ENCODE assay signal across 25 cellular contexts in the genomic region with DNA sequence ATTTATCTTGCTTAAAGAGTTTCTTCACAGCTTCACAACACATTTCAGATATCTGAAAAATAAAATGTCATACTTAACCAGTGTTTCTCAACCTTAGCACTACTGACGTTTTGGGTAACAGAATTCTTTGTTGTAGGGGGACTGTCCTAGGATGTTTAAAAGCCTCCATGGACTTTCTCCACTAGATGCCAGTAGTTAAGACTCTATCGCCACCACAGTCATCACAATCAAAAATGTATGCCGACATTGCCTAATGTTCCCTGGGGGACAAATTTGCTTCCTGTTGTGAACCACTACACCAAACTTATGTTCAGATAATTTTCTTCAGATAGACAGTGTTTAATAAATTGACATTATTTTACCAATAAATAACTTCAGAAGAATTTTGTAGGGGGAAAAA. TPM values are rescaled to one million over a fixed set of nuclear protein-coding genes. Genes with fewer than 3 reads are reported as not detected.
DNase-seq lines count a peak whose midpoint lies in the region; ATAC-seq and TF ChIP-seq lines count a peak whose summit lies in the region.
"Had no signal": no experiment of that assay in that cellular context is flagged by ENCODE, and none has a peak within 500 bp of the region (broad histone marks: within the 10 kb centered on the region; RNA-seq: fewer than 3 reads in every experiment).

No MANE protein-coding gene starts in this region.

- no peaks in the 10 kb centered on the region for H3K9me3 Mint-ChIP-seq in natural killer cell treated with Interleukin-12 subunit alpha and Interleukin-12 subunit beta and Interleukin-15 and Interleukin-18, amount 100 ng/mL, for 72 hours
- no peaks in the 10 kb centered on the region for H3K9me3 Mint-ChIP-seq in activated T-helper 2 cell treated with anti-CD3 and anti-CD28 coated beads, Interferon-gamma antibody, Interleukin-2, Interleukin-4, amounts not matched to agents 10 μg/mL and 5 μg/mL and 100 μg/mL, durations not matched to agents 14 hours and 24 hours and 36 hours
- H3K9me3 Mint-ChIP-seq: CD14-positive monocyte; central memory CD8-positive, alpha-beta T cell; nephron had no signal

- H3K4me3 ChIP-seq in fibroblast of mammary gland (ENCODE audit: control insufficient read depth, low read depth, low read length) = no peak overlapping the region
- H3K4me3 ChIP-seq: SK-N-MC, skin epidermis had no signal

- H3K27ac Mint-ChIP-seq in natural killer cell treated with Interleukin-12 subunit alpha and Interleukin-12 subunit beta and Interleukin-15 and Interleukin-18, amount 100 ng/mL, for 72 hours = no peak overlapping the region
- no peak overlapping the region for H3K27ac Mint-ChIP-seq in activated T-helper 2 cell treated with anti-CD3 and anti-CD28 coated beads, Interferon-gamma antibody, Interleukin-2, Interleukin-4, amounts not matched to agents 10 μg/mL and 5 μg/mL and 100 μg/mL, durations not matched to agents 14 hours and 24 hours and 36 hours
- H3K27ac Mint-ChIP-seq: nephron, progenitor cell of endocrine pancreas had no signal

- in situ Hi-C loops in SK-MEL-5 (cut with HindIII; ENCODE audit: low pct_unique_long_range_greater_than_20kb, low sequenced_read_pairs) = loop anchor here (25.0 kb wide), 1 partner anchor 437 kb away; no protein-coding TSS in a partner anchor

- H3K27me3 Mint-ChIP-seq in natural killer cell treated with Interleukin-12 subunit alpha and Interleukin-12 subunit beta and Interleukin-15 and Interleukin-18, amount 100 ng/mL, for 72 hours = no peaks in the 10 kb centered on the region
- H3K27me3 Mint-ChIP-seq in activated T-helper 2 cell treated with anti-CD3 and anti-CD28 coated beads, Interferon-gamma antibody, Interleukin-2, Interleukin-4, amounts not matched to agents 10 μg/mL and 5 μg/mL and 100 μg/mL, durations not matched to agents 14 hours and 24 hours and 36 hours (ENCODE audit: low read depth) = no peaks in the 10 kb centered on the region
- H3K27me3 Mint-ChIP-seq: central memory CD8-positive, alpha-beta T cell; progenitor cell of endocrine pancreas had no signal

- no peak for ATAC-seq in natural killer cell treated with Interleukin-12 subunit alpha and Interleukin-12 subunit beta and Interleukin-15 and Interleukin-18, amount 100 ng/mL, for 72 hours

- H3K4me1 Mint-ChIP-seq in natural killer cell treated with Interleukin-12 subunit alpha and Interleukin-12 subunit beta and Interleukin-15 and Interleukin-18, amount 100 ng/mL, for 72 hours (ENCODE audit: low read depth in 2 of 2) = no peaks in the 10 kb centered on the region
- peaks cover 7% of the 10 kb centered on the region for H3K4me1 Mint-ChIP-seq in activated T-helper 2 cell treated with anti-CD3 and anti-CD28 coated beads, Interferon-gamma antibody, Interleukin-2, Interleukin-4, amounts not matched to agents 10 μg/mL and 5 μg/mL and 100 μg/mL, durations not matched to agents 14 hours and 24 hours and 36 hours (ENCODE audit: low read depth)
- H3K4me1 Mint-ChIP-seq: CD14-positive monocyte, nephron had no signal

- H3K4me3 Mint-ChIP-seq in natural killer cell treated with Interleukin-12 subunit alpha and Interleukin-12 subunit beta and Interleukin-15 and Interleukin-18, amount 100 ng/mL, for 72 hours = no peak overlapping the region
- no peak overlapping the region for H3K4me3 Mint-ChIP-seq in activated T-helper 2 cell treated with anti-CD3 and anti-CD28 coated beads, Interferon-gamma antibody, Interleukin-2, Interleukin-4, amounts not matched to agents 10 μg/mL and 5 μg/mL and 100 μg/mL, durations not matched to agents 14 hours and 24 hours and 36 hours (ENCODE audit: low read depth)
- H3K4me3 Mint-ChIP-seq: CD14-positive monocyte; central memory CD8-positive, alpha-beta T cell; nephron had no signal

- intact Hi-C loops in activated T-helper 2 cell treated with anti-CD3 and anti-CD28 coated beads, Interferon-gamma antibody, Interleukin-2, Interleukin-4, amounts not matched to agents 10 μg/mL and 5 μg/mL and 100 μg/mL, durations not matched to agents 14 hours and 24 hours and 36 hours (cut with micrococcal nuclease) = no loop called here

- peak; percentile 8 for TF ChIP-seq CTCF in fibroblast of mammary gland (conservative IDR thresholded peaks at IDR 0.05; ENCODE audit: control insufficient read depth, insufficient read depth, low read depth, low read length)

- peaks cover 17% of the 10 kb centered on the region for H3K36me3 Mint-ChIP-seq in natural killer cell treated with Interleukin-12 subunit alpha and Interleukin-12 subunit beta and Interleukin-15 and Interleukin-18, amount 100 ng/mL, for 72 hours
- H3K36me3 Mint-ChIP-seq in activated T-helper 2 cell treated with anti-CD3 and anti-CD28 coated beads, Interferon-gamma antibody, Interleukin-2, Interleukin-4, amounts not matched to agents 10 μg/mL and 5 μg/mL and 100 μg/mL, durations not matched to agents 14 hours and 24 hours and 36 hours (ENCODE audit: low read depth) = peaks cover 74% of the 10 kb centered on the region

- DNase-seq in AG08395 (ENCODE audit: low spot score) = peak; percentile 5
- peak; percentile 11 for DNase-seq in GM03348 (ENCODE audit: low spot score)
- DNase-seq in SK-MEL-5 (ENCODE audit: low read depth, low spot score) = peak; percentile 52
- peak; percentile 37 for DNase-seq in fibroblast of mammary gland (ENCODE audit: low read depth)
- no peak for DNase-seq in C1 segment of cervical spinal cord (lab: John Stamatoyannopoulos, UW)
- no peak for DNase-seq in natural killer cell treated with Interleukin-12 subunit alpha and Interleukin-12 subunit beta and Interleukin-15 and Interleukin-18, amount 100 ng/mL, for 72 hours (ENCODE audit: low spot score)
- no peak for DNase-seq in activated T-helper 2 cell treated with anti-CD3 and anti-CD28 coated beads, Interferon-gamma antibody, Interleukin-2, Interleukin-4, amounts not matched to agents 10 μg/mL and 5 μg/mL and 100 μg/mL, durations not matched to agents 14 hours and 24 hours and 36 hours (ENCODE audit: low spot score)
- no peak for DNase-seq in activated T-cell treated with anti-CD3 and anti-CD28 coated beads, Interleukin-2, amount 50 U/mL, for 48 hours
- DNase-seq: activated CD4-positive, alpha-beta T cell treated with anti-CD3 and anti-CD28 coated beads for 1 hour; activated effector memory CD4-positive, alpha-beta T cell treated with anti-CD3 and anti-CD28 coated beads, Interleukin-2, amount 50 U/mL, for 16 hours; DMS53; effector memory CD4-positive, alpha-beta T cell; GOT3; kidney glomerular epithelial cell; NCI-H1105; NCI-H2081 treated with DMSO at 0.1 percent for 48 hours; NCI-H510A treated with DMSO at 0.1 percent for 48 hours; stimulated activated CD4-positive, alpha-beta T cell treated with anti-CD3 and anti-CD28 coated beads, Interleukin-4, amount 100 ng/mL, for 1 hour; T1000 had no signal

RNA-seq across cellular contexts. Expression of gene NOC3L, which starts 13.4 kb away (rescaled TPM):
- 37.5 and 42.6 TPM in 2 replicates for total RNA-seq in SK-MEL-5 (2014; rRNA removed; shearing (Covaris generic))
- 13.5 and 23.4 TPM in 2 replicates for polyA plus RNA-seq in SK-MEL-5 (2015; cell fraction: cytosol; rRNA removed)
- 47.0 and 56.5 TPM in 2 replicates for polyA plus RNA-seq in SK-MEL-5 (2015; cell fraction: nucleus; rRNA removed)
- 10 to 100 TPM; 19.9 to 38.0 TPM for total RNA-seq in natural killer cell treated with Interleukin-12 subunit alpha and Interleukin-12 subunit beta and Interleukin-15 and Interleukin-18, amount 100 ng/mL, for 72 hours
- 41.2 and 43.6 TPM in 2 replicates for total RNA-seq in activated T-helper 2 cell treated with anti-CD3 and anti-CD28 coated beads, Interferon-gamma antibody, Interleukin-2, Interleukin-4, amounts not matched to agents 10 μg/mL and 5 μg/mL and 100 μg/mL, durations not matched to agents 14 hours and 24 hours and 36 hours

RNA-seq across cellular contexts. Expression of gene TBC1D12, which starts 53.0 kb away (rescaled TPM):
- total RNA-seq in SK-MEL-5 (2014; rRNA removed; shearing (Covaris generic)) = 9.6 TPM in 2 replicates
- polyA plus RNA-seq in SK-MEL-5 (2015; cell fraction: cytosol; rRNA removed) = 2.8 and 5.3 TPM in 2 replicates
- polyA plus RNA-seq in SK-MEL-5 (2015; cell fraction: nucleus; rRNA removed) = 5.7 and 16.4 TPM in 2 replicates
- total RNA-seq in natural killer cell treated with Interleukin-12 subunit alpha and Interleukin-12 subunit beta and Interleukin-15 and Interleukin-18, amount 100 ng/mL, for 72 hours = 1 to 10 TPM; 1.5 to 1.6 TPM
- 0.85 and 1.4 TPM in 2 replicates for total RNA-seq in activated T-helper 2 cell treated with anti-CD3 and anti-CD28 coated beads, Interferon-gamma antibody, Interleukin-2, Interleukin-4, amounts not matched to agents 10 μg/mL and 5 μg/mL and 100 μg/mL, durations not matched to agents 14 hours and 24 hours and 36 hours

Comparison
In these comparisons a context has a peak if more than half of its experiments do, and no peak if none do; other contexts are left out.
1. DNase-seq: peak in AG08395 (single experiment), GM03348 (single experiment), SK-MEL-5 (single experiment) and fibroblast of mammary gland (single experiment); none in C1 segment of cervical spinal cord (0 of 14), natural killer cell treated with Interleukin-12 subunit alpha and Interleukin-12 subunit beta and Interleukin-15 and Interleukin-18, amount 100 ng/mL, for 72 hours (single experiment), activated T-helper 2 cell treated with anti-CD3 and anti-CD28 coated beads, Interferon-gamma antibody, Interleukin-2, Interleukin-4, amounts not matched to agents 10 μg/mL and 5 μg/mL and 100 μg/mL, durations not matched to agents 14 hours and 24 hours and 36 hours (single experiment) and activated T-cell treated with anti-CD3 and anti-CD28 coated beads, Interleukin-2, amount 50 U/mL, for 48 hours (0 of 2).